In the genomic region with DNA sequence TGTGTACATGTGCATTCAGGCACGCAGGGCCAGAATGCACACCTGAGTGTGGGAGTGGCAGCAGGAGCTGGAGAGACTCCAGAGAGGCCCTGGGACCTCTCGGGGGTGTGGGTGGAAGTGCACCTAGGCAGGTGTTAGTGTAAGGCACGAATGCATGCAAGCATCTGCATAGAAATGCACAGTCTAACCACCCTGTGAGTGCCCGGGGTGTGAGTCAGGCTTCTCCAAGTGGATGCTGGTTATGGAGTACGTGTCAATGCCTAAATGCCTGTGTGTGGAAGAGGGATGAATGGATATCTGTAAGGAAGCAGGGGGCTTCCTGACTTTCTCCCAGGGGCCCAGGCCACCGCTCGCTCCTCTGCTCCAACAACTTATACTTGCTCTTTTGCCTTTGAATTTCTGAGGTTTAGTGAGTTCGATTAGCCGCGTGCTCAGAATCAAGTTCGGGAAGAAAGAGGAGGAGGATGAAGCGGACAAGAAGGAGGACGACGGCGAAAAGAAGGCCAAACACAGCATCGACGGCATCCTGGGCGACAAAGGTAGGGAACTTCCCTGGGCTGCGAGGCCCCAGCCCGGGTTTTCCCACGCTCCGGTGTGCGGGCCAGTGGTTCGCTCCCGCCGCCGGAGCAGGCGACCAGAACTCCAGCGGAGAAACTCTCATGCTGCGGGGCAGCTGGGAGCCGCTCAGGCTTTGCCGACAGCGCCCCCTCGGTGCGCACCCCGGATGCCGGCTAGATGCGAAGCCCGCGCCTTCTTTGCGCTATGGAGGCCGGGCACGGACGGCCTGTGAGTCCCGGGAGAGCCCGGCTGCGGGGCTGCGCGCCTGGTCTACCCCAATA, we compare ENCODE assay signal across 1 cellular context.
A peak's percentile ranks its signal among the peaks of the same experiment; 100 is the strongest.
TF ChIP-seq lines count a peak whose summit lies in the region.

No MANE protein-coding gene starts in this region.

TF ChIP-seq in GM23338, 12 proteins besides CTCF, POLR2A, EP300 and RAD21 (continued from another document):
- TF ChIP-seq EZH2 (IDR thresholded peaks at IDR 0.05; ENCODE audit: low read depth, unreplicated experiment) (peak; percentile 76), ZNF114 (CRISPR knock-in tag; IDR thresholded peaks at IDR 0.05) (no peak), STAT1 (IDR thresholded peaks at IDR 0.05; ENCODE audit: unreplicated experiment) (no peak), POLR2AphosphoS5 (IDR thresholded peaks at IDR 0.05; ENCODE audit: low read depth) (no peak)
- TF ChIP-seq, protein P1, sequence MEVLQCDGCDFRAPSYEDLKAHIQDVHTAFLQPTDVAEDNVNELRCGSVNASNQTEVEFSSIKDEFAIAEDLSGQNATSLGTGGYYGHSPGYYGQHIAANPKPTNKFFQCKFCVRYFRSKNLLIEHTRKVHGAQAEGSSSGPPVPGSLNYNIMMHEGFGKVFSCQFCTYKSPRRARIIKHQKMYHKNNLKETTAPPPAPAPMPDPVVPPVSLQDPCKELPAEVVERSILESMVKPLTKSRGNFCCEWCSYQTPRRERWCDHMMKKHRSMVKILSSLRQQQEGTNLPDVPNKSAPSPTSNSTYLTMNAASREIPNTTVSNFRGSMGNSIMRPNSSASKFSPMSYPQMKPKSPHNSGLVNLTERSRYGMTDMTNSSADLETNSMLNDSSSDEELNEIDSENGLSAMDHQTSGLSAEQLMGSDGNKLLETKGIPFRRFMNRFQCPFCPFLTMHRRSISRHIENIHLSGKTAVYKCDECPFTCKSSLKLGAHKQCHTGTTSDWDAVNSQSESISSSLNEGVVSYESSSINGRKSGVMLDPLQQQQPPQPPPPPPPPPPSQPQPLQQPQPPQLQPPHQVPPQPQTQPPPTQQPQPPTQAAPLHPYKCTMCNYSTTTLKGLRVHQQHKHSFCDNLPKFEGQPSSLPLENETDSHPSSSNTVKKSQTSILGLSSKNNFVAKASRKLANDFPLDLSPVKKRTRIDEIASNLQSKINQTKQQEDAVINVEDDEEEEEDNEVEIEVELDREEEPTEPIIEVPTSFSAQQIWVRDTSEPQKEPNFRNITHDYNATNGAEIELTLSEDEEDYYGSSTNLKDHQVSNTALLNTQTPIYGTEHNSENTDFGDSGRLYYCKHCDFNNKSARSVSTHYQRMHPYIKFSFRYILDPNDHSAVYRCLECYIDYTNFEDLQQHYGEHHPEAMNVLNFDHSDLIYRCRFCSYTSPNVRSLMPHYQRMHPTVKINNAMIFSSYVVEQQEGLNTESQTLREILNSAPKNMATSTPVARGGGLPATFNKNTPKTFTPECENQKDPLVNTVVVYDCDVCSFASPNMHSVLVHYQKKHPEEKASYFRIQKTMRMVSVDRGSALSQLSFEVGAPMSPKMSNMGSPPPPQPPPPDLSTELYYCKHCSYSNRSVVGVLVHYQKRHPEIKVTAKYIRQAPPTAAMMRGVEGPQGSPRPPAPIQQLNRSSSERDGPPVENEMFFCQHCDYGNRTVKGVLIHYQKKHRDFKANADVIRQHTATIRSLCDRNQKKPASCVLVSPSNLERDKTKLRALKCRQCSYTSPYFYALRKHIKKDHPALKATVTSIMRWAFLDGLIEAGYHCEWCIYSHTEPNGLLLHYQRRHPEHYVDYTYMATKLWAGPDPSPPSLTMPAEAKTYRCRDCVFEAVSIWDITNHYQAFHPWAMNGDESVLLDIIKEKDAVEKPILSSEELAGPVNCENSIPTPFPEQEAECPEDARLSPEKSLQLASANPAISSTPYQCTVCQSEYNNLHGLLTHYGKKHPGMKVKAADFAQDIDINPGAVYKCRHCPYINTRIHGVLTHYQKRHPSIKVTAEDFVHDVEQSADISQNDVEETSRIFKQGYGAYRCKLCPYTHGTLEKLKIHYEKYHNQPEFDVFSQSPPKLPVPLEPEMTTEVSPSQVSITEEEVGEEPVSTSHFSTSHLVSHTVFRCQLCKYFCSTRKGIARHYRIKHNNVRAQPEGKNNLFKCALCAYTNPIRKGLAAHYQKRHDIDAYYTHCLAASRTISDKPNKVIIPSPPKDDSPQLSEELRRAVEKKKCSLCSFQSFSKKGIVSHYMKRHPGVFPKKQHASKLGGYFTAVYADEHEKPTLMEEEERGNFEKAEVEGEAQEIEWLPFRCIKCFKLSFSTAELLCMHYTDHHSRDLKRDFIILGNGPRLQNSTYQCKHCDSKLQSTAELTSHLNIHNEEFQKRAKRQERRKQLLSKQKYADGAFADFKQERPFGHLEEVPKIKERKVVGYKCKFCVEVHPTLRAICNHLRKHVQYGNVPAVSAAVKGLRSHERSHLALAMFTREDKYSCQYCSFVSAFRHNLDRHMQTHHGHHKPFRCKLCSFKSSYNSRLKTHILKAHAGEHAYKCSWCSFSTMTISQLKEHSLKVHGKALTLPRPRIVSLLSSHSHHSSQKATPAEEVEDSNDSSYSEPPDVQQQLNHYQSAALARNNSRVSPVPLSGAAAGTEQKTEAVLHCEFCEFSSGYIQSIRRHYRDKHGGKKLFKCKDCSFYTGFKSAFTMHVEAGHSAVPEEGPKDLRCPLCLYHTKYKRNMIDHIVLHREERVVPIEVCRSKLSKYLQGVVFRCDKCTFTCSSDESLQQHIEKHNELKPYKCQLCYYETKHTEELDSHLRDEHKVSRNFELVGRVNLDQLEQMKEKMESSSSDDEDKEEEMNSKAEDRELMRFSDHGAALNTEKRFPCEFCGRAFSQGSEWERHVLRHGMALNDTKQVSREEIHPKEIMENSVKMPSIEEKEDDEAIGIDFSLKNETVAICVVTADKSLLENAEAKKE (CRISPR knock-in tag; IDR thresholded peaks at IDR 0.05): no peak
- TF ChIP-seq, protein P2, sequence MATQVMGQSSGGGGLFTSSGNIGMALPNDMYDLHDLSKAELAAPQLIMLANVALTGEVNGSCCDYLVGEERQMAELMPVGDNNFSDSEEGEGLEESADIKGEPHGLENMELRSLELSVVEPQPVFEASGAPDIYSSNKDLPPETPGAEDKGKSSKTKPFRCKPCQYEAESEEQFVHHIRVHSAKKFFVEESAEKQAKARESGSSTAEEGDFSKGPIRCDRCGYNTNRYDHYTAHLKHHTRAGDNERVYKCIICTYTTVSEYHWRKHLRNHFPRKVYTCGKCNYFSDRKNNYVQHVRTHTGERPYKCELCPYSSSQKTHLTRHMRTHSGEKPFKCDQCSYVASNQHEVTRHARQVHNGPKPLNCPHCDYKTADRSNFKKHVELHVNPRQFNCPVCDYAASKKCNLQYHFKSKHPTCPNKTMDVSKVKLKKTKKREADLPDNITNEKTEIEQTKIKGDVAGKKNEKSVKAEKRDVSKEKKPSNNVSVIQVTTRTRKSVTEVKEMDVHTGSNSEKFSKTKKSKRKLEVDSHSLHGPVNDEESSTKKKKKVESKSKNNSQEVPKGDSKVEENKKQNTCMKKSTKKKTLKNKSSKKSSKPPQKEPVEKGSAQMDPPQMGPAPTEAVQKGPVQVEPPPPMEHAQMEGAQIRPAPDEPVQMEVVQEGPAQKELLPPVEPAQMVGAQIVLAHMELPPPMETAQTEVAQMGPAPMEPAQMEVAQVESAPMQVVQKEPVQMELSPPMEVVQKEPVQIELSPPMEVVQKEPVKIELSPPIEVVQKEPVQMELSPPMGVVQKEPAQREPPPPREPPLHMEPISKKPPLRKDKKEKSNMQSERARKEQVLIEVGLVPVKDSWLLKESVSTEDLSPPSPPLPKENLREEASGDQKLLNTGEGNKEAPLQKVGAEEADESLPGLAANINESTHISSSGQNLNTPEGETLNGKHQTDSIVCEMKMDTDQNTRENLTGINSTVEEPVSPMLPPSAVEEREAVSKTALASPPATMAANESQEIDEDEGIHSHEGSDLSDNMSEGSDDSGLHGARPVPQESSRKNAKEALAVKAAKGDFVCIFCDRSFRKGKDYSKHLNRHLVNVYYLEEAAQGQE (IDR thresholded peaks at IDR 0.05; ENCODE audit: unreplicated experiment): no peak
